Comparison of ENCODE assay signal across 12 cellular contexts in genomic region chr10:4519691-4520402, GRCh38.
DNase-seq lines count a peak whose midpoint lies in the region; TF ChIP-seq lines count a peak whose summit lies in the region.
"Had no signal": no experiment of that assay in that cellular context is flagged by ENCODE, and none has a peak within 500 bp of the region (broad histone marks: within the 10 kb centered on the region; RNA-seq: fewer than 3 reads in every experiment).

No MANE protein-coding gene starts in this region.

- peaks cover 0 to 5% (median 0%) of the 10 kb centered on the region in 3 donors for H3K9me3 ChIP-seq in adrenal gland (replicated peaks in 1 of 3)

- no peaks in the 10 kb centered on the region for H3K27me3 ChIP-seq in adrenal gland
- H3K27me3 ChIP-seq: BLaER1 treated with 17β-estradiol and CSF1 and Interleukin-3, amounts not matched to agents 10 nM and 100 nM had no signal

- no peaks in the 10 kb centered on the region for H3K4me1 ChIP-seq in adrenal gland (replicated peaks in 1 of 2)

- WGBS in adrenal gland, 4 donors: 74 to 85% (median 82%) methylated on average over 3 of the region's 3 CpGs

- peak; percentile 73 for DNase-seq in ELR (ENCODE audit: low read depth)
- peak; percentile 63 for DNase-seq in NOMO-1 treated with DMSO at 0.1 percent for 48 hours (lab: John Stamatoyannopoulos, UW; ENCODE audit: unreplicated experiment)
- peak; percentile 90 for DNase-seq in epithelial cell of esophagus (ENCODE audit: low read depth)
- peak; percentile 36 for DNase-seq in non-pigmented ciliary epithelial cell (ENCODE audit: low read depth)
- DNase-seq in HT-29 (ENCODE audit: low spot score): no peak
- DNase-seq in adrenal gland: no peak
- no peak for DNase-seq in NCI-H1105 treated with DMSO at 0.1 percent for 48 hours (lab: John Stamatoyannopoulos, UW)
- DNase-seq in epidermal melanocyte (ENCODE audit: insufficient read length, low spot score): no peak
- DNase-seq: NCI-H2029; stimulated activated CD4-positive, alpha-beta T cell treated with anti-CD3 and anti-CD28 coated beads, Interleukin-4, amount 100 ng/mL, for 4 hours; T-helper 17 cell had no signal

- intact Hi-C loops in adrenal gland (cut with DNase I): no loop called here

- H3K36me3 ChIP-seq in adrenal gland (replicated peaks in 1 of 2): no peaks in the 10 kb centered on the region
- H3K36me3 ChIP-seq: BLaER1 treated with 17β-estradiol and CSF1 and Interleukin-3, amounts not matched to agents 10 nM and 100 nM had no signal

- H3K27ac ChIP-seq in adrenal gland: no peak overlapping the region
- H3K27ac ChIP-seq: BLaER1 treated with 17β-estradiol and CSF1 and Interleukin-3, amounts not matched to agents 10 nM and 100 nM had no signal

- TF ChIP-seq CTCF in epithelial cell of esophagus (IDR thresholded peaks at IDR 0.05; ENCODE audit: insufficient read depth, low read depth, low read length, missing control alignments) (no peak), adrenal gland (IDR thresholded peaks at IDR 0.05) (no peak)

- H3K4me3 ChIP-seq in epithelial cell of esophagus (ENCODE audit: low read length) (no peak overlapping the region), adrenal gland (no peak overlapping the region)
- H3K4me3 ChIP-seq: BLaER1 treated with 17β-estradiol and CSF1 and Interleukin-3, amounts not matched to agents 10 nM and 100 nM had no signal

- no peak for TF ChIP-seq POLR2A in adrenal gland (IDR thresholded peaks at IDR 0.05)

Comparison
In these comparisons a context has a peak if more than half of its experiments do, and no peak if none do; other contexts are left out.
1. DNase-seq: peak in ELR (single experiment), NOMO-1 treated with DMSO at 0.1 percent for 48 hours (single experiment), epithelial cell of esophagus (single experiment) and non-pigmented ciliary epithelial cell (single experiment); none in HT-29 (single experiment), adrenal gland (0 of 7), NCI-H1105 treated with DMSO at 0.1 percent for 48 hours (single experiment) and epidermal melanocyte (single experiment).